15 cellular contexts compared by ENCODE assay signal in genomic region chr11:118615282-118615979, GRCh38. TPM values are rescaled to one million over a fixed set of nuclear protein-coding genes. Genes with fewer than 3 reads are reported as not detected.
DNase-seq lines count a peak whose midpoint lies in the region; ATAC-seq and TF ChIP-seq lines count a peak whose summit lies in the region.
"Had no signal": no experiment of that assay in that cellular context is flagged by ENCODE, and none has a peak within 500 bp of the region (broad histone marks: within the 10 kb centered on the region; RNA-seq: fewer than 3 reads in every experiment).

No MANE protein-coding gene starts in this region.

- POLR2A ChIA-PET in Caco-2 (lab: Charles Lee) = interaction anchor here (0.5 kb wide), 1 partner anchor 262 kb away, joined by 3 read pairs; no protein-coding TSS in a partner anchor
- POLR2A ChIA-PET in CD8-positive, alpha-beta T cell (lab: Charles Lee) = no interaction called here

- H3K36me3 ChIP-seq in Caco-2 (ENCODE audit: control insufficient read depth, insufficient read depth, low read length) (no peaks in the 10 kb centered on the region), neuronal stem cell (replicated peaks in 1 of 2; ENCODE audit: control insufficient read depth in 2 of 2, insufficient read depth in 2 of 2, low read length in 2 of 2) (no peaks in the 10 kb centered on the region)
- no peaks in the 10 kb centered on the region for H3K36me3 ChIP-seq in CD8-positive, alpha-beta T cell (ENCODE audit: insufficient read depth, low read length)
- H3K36me3 ChIP-seq: SJCRH30 had no signal

- H3K4me3 ChIP-seq in Caco-2 (ENCODE audit: low read depth, low read length) = no peak overlapping the region
- H3K4me3 ChIP-seq in neuronal stem cell (ENCODE audit: low read length in 2 of 2) = no peak overlapping the region
- H3K4me3 ChIP-seq in CD8-positive, alpha-beta T cell (ENCODE audit: low read depth, low read length) = no peak overlapping the region
- H3K4me3 ChIP-seq: BLaER1 treated with 17β-estradiol and CSF1 and Interleukin-3, amounts not matched to agents 10 nM and 100 nM; esophagus muscularis mucosa; SJCRH30 had no signal

- TSS peak; percentile 66 for BruUV-seq in Caco-2 (replicated peaks; lab: Mats Ljungman, UMichigan)

- peak overlapping the region; percentile 26 for H4K91ac ChIP-seq in neuronal stem cell (ENCODE audit: low read depth, low read length, poor library complexity)

- H3K4me2 ChIP-seq in neuronal stem cell (ENCODE audit: insufficient read depth, low read length, poor library complexity, severe bottlenecking) = peak overlapping the region; percentile 35

- intact Hi-C loops in Caco-2 (cut with micrococcal nuclease; ENCODE audit: unreplicated experiment) = no loop called here
- intact Hi-C loops in CD8-positive, alpha-beta T cell (cut with DNase I, micrococcal nuclease) = no loop called here

- H3K4me1 Mint-ChIP-seq in Caco-2 (ENCODE audit: low read depth, unreplicated experiment) = peaks cover 43% of the 10 kb centered on the region
- peaks cover 5% of the 10 kb centered on the region for H3K4me1 Mint-ChIP-seq in CD8-positive, alpha-beta T cell (ENCODE audit: low read depth)

- H4K8ac ChIP-seq in neuronal stem cell (ENCODE audit: low read depth, low read length) = no peak overlapping the region

- peak overlapping the region; percentile 56 for H3K14ac ChIP-seq in neuronal stem cell (ENCODE audit: low read length)

- H3K4me3 Mint-ChIP-seq in Caco-2 (ENCODE audit: unreplicated experiment) = peak overlapping the region; percentile 52
- H3K4me3 Mint-ChIP-seq in CD8-positive, alpha-beta T cell = no peak overlapping the region
- H3K4me3 Mint-ChIP-seq: activated CD4-positive, alpha-beta T cell treated with anti-CD3 and anti-CD28 coated beads, Interleukin-2, amount 10 ng/mL, durations not matched to agents 24 days and 14 days; memory B cell had no signal

- 100% methylated on average over 1 of the region's 6 CpGs; no CpG with 5 or more reads in 1 of the 2 donors for WGBS in neuronal stem cell (ENCODE audit: extremely low coverage in 2 of 2, insufficient read length in 2 of 2, insufficient replicate concordance in 1 of 2), 2 donors

- peak overlapping the region; percentile 3 for H2BK15ac ChIP-seq in neuronal stem cell (ENCODE audit: low read length)

- no peak overlapping the region for H2AFZ ChIP-seq in neuronal stem cell (ENCODE audit: low read length)

- H3K9ac ChIP-seq in neuronal stem cell (ENCODE audit: low read depth, low read length, poor library complexity) = peak overlapping the region; percentile 56
- H3K9ac ChIP-seq: BLaER1 treated with 17β-estradiol and CSF1 and Interleukin-3, amounts not matched to agents 10 nM and 100 nM had no signal

- peak overlapping the region; percentile 25 for H2BK120ac ChIP-seq in neuronal stem cell (ENCODE audit: low read depth, low read length)

- H3K4me1 ChIP-seq in Caco-2 (peaks cover 69% of the 10 kb centered on the region), neuronal stem cell (ENCODE audit: control insufficient read depth in 2 of 2, insufficient read depth in 1 of 2, low read depth in 1 of 2, low read length in 2 of 2) (peaks cover 60 to 63% of the 10 kb centered on the region in 2 donors)
- H3K4me1 ChIP-seq in CD8-positive, alpha-beta T cell (ENCODE audit: insufficient read depth, low read length) = peaks cover 8% of the 10 kb centered on the region

- H3K27me3 ChIP-seq in Caco-2 (replicated peaks; ENCODE audit: control insufficient read depth, insufficient read depth, low read length) = no peaks in the 10 kb centered on the region
- peaks cover 0 to 4% (median 2%) of the 10 kb centered on the region in 3 experiments for H3K27me3 ChIP-seq in neuronal stem cell (ENCODE audit: control insufficient read depth in 3 of 3, insufficient read depth in 3 of 3, low read depth in 1 of 3, low read length in 3 of 3)
- H3K27me3 ChIP-seq in CD8-positive, alpha-beta T cell (ENCODE audit: insufficient read depth, low read length) = no peaks in the 10 kb centered on the region
- H3K27me3 ChIP-seq: esophagus muscularis mucosa, SJCRH30 had no signal

- ATAC-seq in GM21423 (IDR thresholded peaks at IDR 0.05; ENCODE audit: unreplicated experiment) (no peak), GM21528 (IDR thresholded peaks at IDR 0.05; ENCODE audit: low FRiP score, unreplicated experiment) (no peak)
- ATAC-seq in CD8-positive, alpha-beta T cell = no peak

- H3K9me3 ChIP-seq in Caco-2 (no peaks in the 10 kb centered on the region), neuronal stem cell (replicated peaks in 1 of 2; ENCODE audit: control insufficient read depth in 2 of 2, insufficient read depth in 1 of 2, low read depth in 1 of 2, low read length in 2 of 2) (no peaks in the 10 kb centered on the region)
- H3K9me3 ChIP-seq in CD8-positive, alpha-beta T cell (ENCODE audit: low read length) = no peaks in the 10 kb centered on the region
- H3K9me3 ChIP-seq: BLaER1 treated with 17β-estradiol and CSF1 and Interleukin-3, amounts not matched to agents 10 nM and 100 nM; esophagus muscularis mucosa; SJCRH30 had no signal

- peak overlapping the region; percentile 86 for H3K18ac ChIP-seq in neuronal stem cell (ENCODE audit: low read length)

- peak overlapping the region; percentile 21 for H3K23ac ChIP-seq in neuronal stem cell (ENCODE audit: low read depth, low read length, poor library complexity)

- H3K27ac Mint-ChIP-seq in Caco-2 (ENCODE audit: unreplicated experiment) = peak overlapping the region; percentile 81
- no peak overlapping the region for H3K27ac Mint-ChIP-seq in CD8-positive, alpha-beta T cell
- H3K27ac Mint-ChIP-seq: activated CD4-positive, alpha-beta T cell treated with anti-CD3 and anti-CD28 coated beads, Interleukin-2, amount 10 ng/mL, durations not matched to agents 24 days and 14 days; memory B cell had no signal

- H2BK12ac ChIP-seq in neuronal stem cell (ENCODE audit: low read length) = peak overlapping the region; percentile 85

- peak overlapping the region; percentile 79 for H3K4ac ChIP-seq in neuronal stem cell (ENCODE audit: low read length)

- H2AK5ac ChIP-seq in neuronal stem cell (ENCODE audit: low read depth, low read length) = peak overlapping the region; percentile 69

- no peaks in the 10 kb centered on the region for H3K9me3 Mint-ChIP-seq in Caco-2 (ENCODE audit: unreplicated experiment)
- no peaks in the 10 kb centered on the region for H3K9me3 Mint-ChIP-seq in CD8-positive, alpha-beta T cell
- H3K9me3 Mint-ChIP-seq: activated CD4-positive, alpha-beta T cell treated with anti-CD3 and anti-CD28 coated beads, Interleukin-2, amount 10 ng/mL, durations not matched to agents 24 days and 14 days; memory B cell had no signal

- peak overlapping the region; percentile 97 for H3K27ac ChIP-seq in neuronal stem cell (replicated peaks; ENCODE audit: low read length)
- no peak overlapping the region for H3K27ac ChIP-seq in CD8-positive, alpha-beta T cell (ENCODE audit: low read depth, low read length)
- H3K27ac ChIP-seq: BLaER1 treated with 17β-estradiol and CSF1 and Interleukin-3, amounts not matched to agents 10 nM and 100 nM; SJCRH30 had no signal

- CTCF ChIA-PET in Caco-2 (lab: Charles Lee) = interaction anchor here (1.0 to 1.8 kb wide), 3 partner anchors 11 to 43 kb away, joined by 3 to 5 read pairs (median 5); no protein-coding TSS in a partner anchor
- CTCF ChIA-PET in CD8-positive, alpha-beta T cell (lab: Charles Lee) = no interaction called here

- peaks cover 8% of the 10 kb centered on the region for H3K36me3 Mint-ChIP-seq in Caco-2 (ENCODE audit: insufficient read depth, unreplicated experiment)
- H3K36me3 Mint-ChIP-seq in CD8-positive, alpha-beta T cell = no peaks in the 10 kb centered on the region

- no peaks in the 10 kb centered on the region for H3K79me1 ChIP-seq in neuronal stem cell (ENCODE audit: low read depth, low read length)

- H2BK5ac ChIP-seq in neuronal stem cell (ENCODE audit: low read length) = peak overlapping the region; percentile 79

- TF ChIP-seq CTCF in Caco-2 (IDR thresholded peaks at IDR 0.05; ENCODE audit: insufficient read depth in 1 of 2, low read depth in 1 of 2, low read length in 1 of 2, severe bottlenecking in 1 of 2, unreplicated experiment in 1 of 2) = no peak
- no peak for TF ChIP-seq CTCF in CD8-positive, alpha-beta T cell (IDR thresholded peaks at IDR 0.05)

- no peaks in the 10 kb centered on the region for H3K27me3 Mint-ChIP-seq in Caco-2 (ENCODE audit: insufficient read depth, unreplicated experiment)
- H3K27me3 Mint-ChIP-seq in CD8-positive, alpha-beta T cell (ENCODE audit: low read depth) = peaks cover 5% of the 10 kb centered on the region

- peak; percentile 90 to 92 for DNase-seq in Caco-2
- DNase-seq in M059J (ENCODE audit: low read depth) = peak; percentile 78
- peak; percentile 75 for DNase-seq in glomerular visceral epithelial cell (ENCODE audit: extremely low spot score)
- DNase-seq in neuronal stem cell (ENCODE audit: low spot score) = peak; percentile 83
- DNase-seq in NCI-H128 (lab: John Stamatoyannopoulos, UW; ENCODE audit: unreplicated experiment) = no peak
- no peak for DNase-seq in CD8-positive, alpha-beta T cell
- DNase-seq: activated CD4-positive, alpha-beta T cell treated with anti-CD3 and anti-CD28 coated beads, Interleukin-2, amount 10 ng/mL, durations not matched to agents 24 days and 14 days; amygdala; small intestine had no signal

RNA-seq across cellular contexts. Expression of gene PHLDB1, which starts 8.0 kb away (rescaled TPM):
- total RNA-seq in Caco-2 (2022) = 72.1 and 73.6 TPM in 2 replicates
- total RNA-seq in M059J (2014; rRNA removed; shearing (Covaris generic)) = 66.8 and 76.7 TPM in 2 replicates
- polyA plus RNA-seq in neuronal stem cell (2013, experiment 1 of 2) = 68.9 TPM
- 69.2 TPM for polyA plus RNA-seq in neuronal stem cell (2013, experiment 2 of 2)
- total RNA-seq in CD8-positive, alpha-beta T cell = 1 to 10 TPM; 4.3 to 5.9 TPM

RNA-seq across cellular contexts. Expression of gene ARCN1, which starts 43.2 kb away (rescaled TPM):
- 313 and 330 TPM in 2 replicates for total RNA-seq in Caco-2 (2022)
- 246 and 304 TPM in 2 replicates for total RNA-seq in M059J (2014; rRNA removed; shearing (Covaris generic))
- 126 TPM for polyA plus RNA-seq in neuronal stem cell (2013, experiment 1 of 2)
- 128 TPM for polyA plus RNA-seq in neuronal stem cell (2013, experiment 2 of 2)
- 10 to 100 TPM; 77.8 to 81.2 TPM for total RNA-seq in CD8-positive, alpha-beta T cell

RNA-seq across cellular contexts. Expression of gene IFT46, which starts 49.7 kb away (rescaled TPM):
- total RNA-seq in Caco-2 (2022) = 26.8 and 30.6 TPM in 2 replicates
- total RNA-seq in M059J (2014; rRNA removed; shearing (Covaris generic)) = 52.3 and 55.3 TPM in 2 replicates
- polyA plus RNA-seq in neuronal stem cell (2013, experiment 1 of 2) = 22.8 TPM
- polyA plus RNA-seq in neuronal stem cell (2013, experiment 2 of 2) = 22.9 TPM
- total RNA-seq in CD8-positive, alpha-beta T cell = 1 to 10 TPM; 4.8 to 5.6 TPM

Comparison
In these comparisons a context has a peak if more than half of its experiments do, and no peak if none do; other contexts are left out.
1. DNase-seq: peak in Caco-2 (2 of 2), M059J (single experiment), glomerular visceral epithelial cell (single experiment) and neuronal stem cell (single experiment); none in NCI-H128 (single experiment) and CD8-positive, alpha-beta T cell (0 of 7).